ENCODE assay signal across 29 cellular contexts in the genomic region with DNA sequence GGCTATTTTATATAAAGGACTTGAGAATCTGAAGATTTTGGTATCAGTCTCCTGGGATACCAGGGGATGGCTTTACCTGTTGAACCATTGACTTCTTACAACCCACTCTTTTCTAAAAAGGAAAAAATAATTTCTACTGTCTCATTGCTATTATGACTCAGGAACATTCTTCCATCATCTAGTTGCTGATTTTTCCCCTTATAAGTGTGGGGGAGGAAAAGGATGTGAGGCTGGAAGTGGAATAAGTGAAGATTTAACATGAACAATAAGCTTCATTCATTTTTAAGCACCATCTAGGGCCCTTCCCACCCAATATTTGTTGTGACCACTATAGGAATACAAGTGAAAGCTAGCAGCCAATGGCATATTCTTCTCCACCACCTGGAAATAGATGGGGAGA. TPM values are rescaled to one million over a fixed set of nuclear protein-coding genes. Genes with fewer than 3 reads are reported as not detected.
"Had no signal": no experiment of that assay in that cellular context is flagged by ENCODE, and none has a peak within 500 bp of the region (broad histone marks: within the 10 kb centered on the region; RNA-seq: fewer than 3 reads in every experiment).

No MANE protein-coding gene starts in this region.

- H3K27ac ChIP-seq: ascending aorta, cardiac muscle cell, SJCRH30, SK-N-MC, WERI-Rb-1 had no signal

- H3K9me3 Mint-ChIP-seq: activated CD4-positive, alpha-beta memory T cell treated with anti-CD3 and anti-CD28 coated beads, Interleukin-2, amount 10 ng/mL, durations not matched to agents 7 days and 5 days; activated naive CD8-positive, alpha-beta T cell treated with anti-CD3 and anti-CD28 coated beads for 36 hours; activated T-helper 17 cell treated with anti-CD3 and anti-CD28 coated beads, Interleukin-2, amount 50 U/mL, for 72 hours; central memory CD8-positive, alpha-beta T cell had no signal

- H3K4me3 Mint-ChIP-seq: activated CD4-positive, alpha-beta memory T cell treated with anti-CD3 and anti-CD28 coated beads, Interleukin-2, amount 10 ng/mL, durations not matched to agents 7 days and 5 days; activated CD8-positive, alpha-beta memory T cell treated with anti-CD3 and anti-CD28 coated beads, Interleukin-2, amount 10 ng/mL, durations not matched to agents 7 days and 5 days; activated naive CD8-positive, alpha-beta T cell treated with anti-CD3 and anti-CD28 coated beads for 36 hours; activated T-helper 17 cell treated with anti-CD3 and anti-CD28 coated beads, Interleukin-2, amount 50 U/mL, for 72 hours; central memory CD8-positive, alpha-beta T cell had no signal

- H3K27me3 ChIP-seq: ascending aorta, cardiac muscle cell, SJCRH30 had no signal

- H3K27me3 Mint-ChIP-seq: activated CD4-positive, alpha-beta memory T cell treated with anti-CD3 and anti-CD28 coated beads, Interleukin-2, amount 10 ng/mL, durations not matched to agents 7 days and 5 days; activated naive CD8-positive, alpha-beta T cell treated with anti-CD3 and anti-CD28 coated beads for 36 hours; activated T-helper 17 cell treated with anti-CD3 and anti-CD28 coated beads, Interleukin-2, amount 50 U/mL, for 72 hours had no signal

- H3K36me3 Mint-ChIP-seq: activated CD8-positive, alpha-beta memory T cell treated with anti-CD3 and anti-CD28 coated beads, Interleukin-2, amount 10 ng/mL, durations not matched to agents 7 days and 5 days; activated naive CD8-positive, alpha-beta T cell treated with anti-CD3 and anti-CD28 coated beads for 36 hours had no signal

- ATAC-seq: activated CD8-positive, alpha-beta memory T cell treated with anti-CD3 and anti-CD28 coated beads, Interleukin-2, amount 10 ng/mL, durations not matched to agents 7 days and 5 days; activated T-helper 17 cell treated with anti-CD3 and anti-CD28 coated beads, Interleukin-2, amount 50 U/mL, for 72 hours; Panc1 had no signal

- H3K4me1 ChIP-seq: ascending aorta, SJCRH30 had no signal

- H3K4me3 ChIP-seq: ascending aorta, cardiac muscle cell, SJCRH30, SK-N-MC had no signal

- H3K27ac Mint-ChIP-seq: activated CD4-positive, alpha-beta memory T cell treated with anti-CD3 and anti-CD28 coated beads, Interleukin-2, amount 10 ng/mL, durations not matched to agents 7 days and 5 days; activated CD8-positive, alpha-beta memory T cell treated with anti-CD3 and anti-CD28 coated beads, Interleukin-2, amount 10 ng/mL, durations not matched to agents 7 days and 5 days; activated naive CD8-positive, alpha-beta T cell treated with anti-CD3 and anti-CD28 coated beads for 36 hours; activated T-helper 17 cell treated with anti-CD3 and anti-CD28 coated beads, Interleukin-2, amount 50 U/mL, for 72 hours had no signal

- DNase-seq: activated CD4-positive, alpha-beta memory T cell treated with anti-CD3 and anti-CD28 coated beads, Interleukin-2, amount 10 ng/mL, durations not matched to agents 7 days and 5 days; activated CD4-positive, alpha-beta T cell treated with anti-CD3 and anti-CD28 coated beads for 1 hour; activated CD4-positive, alpha-beta T cell treated with anti-CD3 and anti-CD28 coated beads for 48 hours; activated CD4-positive, CD25-positive, alpha-beta regulatory T cell; activated CD8-positive, alpha-beta memory T cell treated with anti-CD3 and anti-CD28 coated beads for 24 hours; activated CD8-positive, alpha-beta memory T cell treated with anti-CD3 and anti-CD28 coated beads, Interleukin-2, amount 10 ng/mL, durations not matched to agents 7 days and 5 days; activated CD8-positive, alpha-beta memory T cell treated with anti-CD3 and anti-CD28 coated beads, Interleukin-2, amount 50 U/mL, for 48 hours; activated effector memory CD4-positive, alpha-beta T cell treated with anti-CD3 and anti-CD28 coated beads, Interleukin-2, amount 50 U/mL, for 16 hours; activated naive CD4-positive, alpha-beta T cell; activated naive CD4-positive, alpha-beta T cell treated with anti-CD3 and anti-CD28 coated beads, Interleukin-2, amount 50 U/mL, for 16 hours; activated naive CD8-positive, alpha-beta T cell treated with anti-CD3 and anti-CD28 coated beads for 36 hours; activated T-cell treated with anti-CD3 and anti-CD28 coated beads, Interleukin-2, amount 50 U/mL, for 48 hours; amygdala; NCI-H1105; NCI-H1417 treated with DMSO at 0.1 percent for 48 hours; NCI-H187 treated with DMSO at 0.1 percent for 48 hours; NCI-H2081; NCI-H345; NCI-H524 treated with DMSO at 0.1 percent for 48 hours; SHP77; SJCRH30; T1000; WERI-Rb-1 had no signal

- H3K4me1 Mint-ChIP-seq: activated CD4-positive, alpha-beta memory T cell treated with anti-CD3 and anti-CD28 coated beads, Interleukin-2, amount 10 ng/mL, durations not matched to agents 7 days and 5 days; activated CD8-positive, alpha-beta memory T cell treated with anti-CD3 and anti-CD28 coated beads, Interleukin-2, amount 10 ng/mL, durations not matched to agents 7 days and 5 days; activated T-helper 17 cell treated with anti-CD3 and anti-CD28 coated beads, Interleukin-2, amount 50 U/mL, for 72 hours; central memory CD8-positive, alpha-beta T cell had no signal

- H3K9me3 ChIP-seq: ascending aorta, SJCRH30 had no signal

RNA-seq across cellular contexts. Expression of a gene that starts 10.6 kb away (rescaled TPM):
- total RNA-seq: ascending aorta had no signal
